ENCODE assay signal across 10 cellular contexts in genomic region chr4:149409186-149410056, GRCh38.
DNase-seq lines count a peak whose midpoint lies in the region; ATAC-seq and TF ChIP-seq lines count a peak whose summit lies in the region.
"Had no signal": no experiment of that assay in that cellular context is flagged by ENCODE, and none has a peak within 500 bp of the region (broad histone marks: within the 10 kb centered on the region; RNA-seq: fewer than 3 reads in every experiment).

No MANE protein-coding gene starts in this region.

- WGBS in psoas muscle, 3 donors: 19 to 39% (median 30%) methylated on average over 10 of the region's 10 CpGs
- WGBS in neuronal stem cell (ENCODE audit: extremely low coverage in 2 of 2, insufficient read length in 2 of 2, insufficient replicate concordance in 1 of 2), 2 donors: no CpG with 5 or more reads among the region's 10 CpGs

- H2BK12ac ChIP-seq in neuronal stem cell (ENCODE audit: low read length): no peak overlapping the region

- H3K36me3 ChIP-seq in psoas muscle (ENCODE audit: insufficient read depth in 1 of 2, low read depth in 1 of 2): no peaks in the 10 kb centered on the region
- no peaks in the 10 kb centered on the region for H3K36me3 ChIP-seq in neuronal stem cell (replicated peaks in 1 of 2; ENCODE audit: control insufficient read depth in 2 of 2, insufficient read depth in 2 of 2, low read length in 2 of 2)

- intact Hi-C loops in psoas muscle (cut with DNase I): no loop called here

- H2BK5ac ChIP-seq in neuronal stem cell (ENCODE audit: low read length): no peak overlapping the region

- H2AFZ ChIP-seq in neuronal stem cell (ENCODE audit: low read length): no peak overlapping the region

- no peak overlapping the region for H3K9ac ChIP-seq in neuronal stem cell (ENCODE audit: low read depth, low read length, poor library complexity)

- TF ChIP-seq CTCF in fibroblast of villous mesenchyme (IDR thresholded peaks at IDR 0.05; ENCODE audit: insufficient read depth, low read depth, low read length) (no peak), psoas muscle (IDR thresholded peaks at IDR 0.05) (no peak)

- no peak overlapping the region for H2AK5ac ChIP-seq in neuronal stem cell (ENCODE audit: low read depth, low read length)

- peak; percentile 64 to 88 (median 78) for ATAC-seq in psoas muscle
- ATAC-seq in HG03342 (IDR thresholded peaks at IDR 0.05; ENCODE audit: unreplicated experiment): no peak

- no peak overlapping the region for H4K8ac ChIP-seq in neuronal stem cell (ENCODE audit: low read depth, low read length)

- H3K18ac ChIP-seq in neuronal stem cell (ENCODE audit: low read length): no peak overlapping the region

- H3K4me3 ChIP-seq in fibroblast of villous mesenchyme (ENCODE audit: low read depth, low read length): no peak overlapping the region
- H3K4me3 ChIP-seq in psoas muscle: no peak overlapping the region
- no peak overlapping the region for H3K4me3 ChIP-seq in neuronal stem cell (ENCODE audit: low read length in 2 of 2)
- H3K4me3 ChIP-seq: lung had no signal

- H2BK120ac ChIP-seq in neuronal stem cell (ENCODE audit: low read depth, low read length): no peak overlapping the region

- in situ Hi-C loops in SK-MEL-5 (cut with HindIII; ENCODE audit: low pct_unique_long_range_greater_than_20kb, low sequenced_read_pairs): no loop called here

- H3K4me2 ChIP-seq in neuronal stem cell (ENCODE audit: insufficient read depth, low read length, poor library complexity, severe bottlenecking): no peak overlapping the region

- H3K14ac ChIP-seq in neuronal stem cell (ENCODE audit: low read length): no peak overlapping the region

- H3K9me3 ChIP-seq in psoas muscle (no peaks in the 10 kb centered on the region), neuronal stem cell (replicated peaks in 1 of 2; ENCODE audit: control insufficient read depth in 2 of 2, insufficient read depth in 1 of 2, low read depth in 1 of 2, low read length in 2 of 2) (no peaks in the 10 kb centered on the region)

- no peak overlapping the region for H4K91ac ChIP-seq in neuronal stem cell (ENCODE audit: low read depth, low read length, poor library complexity)

- DNase-seq in EL: peak; percentile 95
- DNase-seq in SK-MEL-5 (ENCODE audit: low read depth, low spot score): peak; percentile 72
- peak; percentile 10 for DNase-seq in fibroblast of villous mesenchyme (ENCODE audit: low read depth)
- peak; percentile 26 to 44 for DNase-seq in psoas muscle
- DNase-seq in HuH-7.5 (ENCODE audit: low spot score): no peak
- no peak for DNase-seq in neuronal stem cell (ENCODE audit: low spot score)
- DNase-seq in NCI-H1105 treated with DMSO at 0.1 percent for 48 hours (lab: John Stamatoyannopoulos, UW): no peak
- DNase-seq: stimulated activated CD4-positive, alpha-beta T cell treated with anti-CD3 and anti-CD28 coated beads, Interleukin-4, amount 100 ng/mL, for 4 hours had no signal

- H3K4me1 ChIP-seq in psoas muscle (peaks cover 4% of the 10 kb centered on the region), neuronal stem cell (ENCODE audit: control insufficient read depth in 2 of 2, insufficient read depth in 1 of 2, low read depth in 1 of 2, low read length in 2 of 2) (no peaks in the 10 kb centered on the region)

- no peaks in the 10 kb centered on the region for H3K27me3 ChIP-seq in psoas muscle (ENCODE audit: insufficient read depth in 3 of 3, low read length in 2 of 3)
- H3K27me3 ChIP-seq in neuronal stem cell (ENCODE audit: control insufficient read depth in 3 of 3, insufficient read depth in 3 of 3, low read depth in 1 of 3, low read length in 3 of 3): no peaks in the 10 kb centered on the region

- H3K27ac ChIP-seq in psoas muscle (no peak overlapping the region), neuronal stem cell (replicated peaks; ENCODE audit: low read length) (no peak overlapping the region)

- H3K79me1 ChIP-seq in neuronal stem cell (ENCODE audit: low read depth, low read length): no peaks in the 10 kb centered on the region

- no peak overlapping the region for H2BK15ac ChIP-seq in neuronal stem cell (ENCODE audit: low read length)

- no peak overlapping the region for H3K23ac ChIP-seq in neuronal stem cell (ENCODE audit: low read depth, low read length, poor library complexity)

- no peak overlapping the region for H3K4ac ChIP-seq in neuronal stem cell (ENCODE audit: low read length)

Comparison
In these comparisons a context has a peak if more than half of its experiments do, and no peak if none do; other contexts are left out.
1. DNase-seq: peak in EL (single experiment), SK-MEL-5 (single experiment), fibroblast of villous mesenchyme (single experiment) and psoas muscle (2 of 2); none in HuH-7.5 (single experiment), neuronal stem cell (single experiment) and NCI-H1105 treated with DMSO at 0.1 percent for 48 hours (single experiment).